In genomic region chr7:45911311-45911710, GRCh38 we compare ENCODE assay signal across 29 cellular contexts. TPM values are rescaled to one million over a fixed set of nuclear protein-coding genes. Genes with fewer than 3 reads are reported as not detected.
DNase-seq lines count a peak whose midpoint lies in the region; ATAC-seq and TF ChIP-seq lines count a peak whose summit lies in the region.
"Had no signal": no experiment of that assay in that cellular context is flagged by ENCODE, and none has a peak within 500 bp of the region (broad histone marks: within the 10 kb centered on the region; RNA-seq: fewer than 3 reads in every experiment).

No MANE protein-coding gene starts in this region.

- H3F3A ChIP-seq in GM23338 (replicated peaks; ENCODE audit: low read depth): no peaks in the 10 kb centered on the region

- H3K79me2 ChIP-seq in GM23338 (replicated peaks; ENCODE audit: insufficient read depth): no peaks in the 10 kb centered on the region
- H3K79me2 ChIP-seq in osteoblast (ENCODE audit: insufficient read depth, low read length): no peaks in the 10 kb centered on the region

- no peak overlapping the region for H3K27ac ChIP-seq in GM23338 (ENCODE audit: low read depth)
- no peak overlapping the region for H3K27ac ChIP-seq in endodermal cell (ENCODE audit: low read depth, low read length)
- H3K27ac ChIP-seq in osteoblast (ENCODE audit: low read depth, low read length): no peak overlapping the region
- H3K27ac ChIP-seq: RWPE1 had no signal

- no peaks in the 10 kb centered on the region for H3K27me3 Mint-ChIP-seq in GM23338 (ENCODE audit: insufficient read depth, low read depth, poor library complexity)
- peaks cover 15% of the 10 kb centered on the region for H3K27me3 Mint-ChIP-seq in endodermal cell (ENCODE audit: insufficient read depth)
- peaks cover 14% of the 10 kb centered on the region for H3K27me3 Mint-ChIP-seq in activated naive CD8-positive, alpha-beta T cell treated with anti-CD3 and anti-CD28 coated beads, Interleukin-2, amount 50 U/mL, for 24 hours

- ATAC-seq in GM23338 (peak; percentile 41; the same call in 2 of the 3 replicates), left lobe of liver (no peak)
- ATAC-seq in activated naive CD8-positive, alpha-beta T cell treated with anti-CD3 and anti-CD28 coated beads, Interleukin-2, amount 50 U/mL, for 24 hours: no peak

- H3K9me3 Mint-ChIP-seq in GM23338 (no peaks in the 10 kb centered on the region), endodermal cell (no peaks in the 10 kb centered on the region)
- peaks cover 6% of the 10 kb centered on the region for H3K9me3 Mint-ChIP-seq in activated naive CD8-positive, alpha-beta T cell treated with anti-CD3 and anti-CD28 coated beads, Interleukin-2, amount 50 U/mL, for 24 hours

- H3K9me2 ChIP-seq in GM23338 (ENCODE audit: insufficient read depth): no peaks in the 10 kb centered on the region

- H3K9ac ChIP-seq in endodermal cell (ENCODE audit: extremely low read depth, low read length, poor library complexity, severe bottlenecking): no peak overlapping the region

- no peak overlapping the region for H3K27ac Mint-ChIP-seq in GM23338
- no peak overlapping the region for H3K27ac Mint-ChIP-seq in endodermal cell
- H3K27ac Mint-ChIP-seq in activated naive CD8-positive, alpha-beta T cell treated with anti-CD3 and anti-CD28 coated beads, Interleukin-2, amount 50 U/mL, for 24 hours: no peak overlapping the region
- H3K27ac Mint-ChIP-seq: CD14-positive monocyte; CD8-positive, alpha-beta memory T cell; HFFc6 had no signal

- H3K4me1 Mint-ChIP-seq in GM23338: no peaks in the 10 kb centered on the region
- no peaks in the 10 kb centered on the region for H3K4me1 Mint-ChIP-seq in endodermal cell
- no peaks in the 10 kb centered on the region for H3K4me1 Mint-ChIP-seq in activated naive CD8-positive, alpha-beta T cell treated with anti-CD3 and anti-CD28 coated beads, Interleukin-2, amount 50 U/mL, for 24 hours
- H3K4me1 Mint-ChIP-seq: CD14-positive monocyte; CD8-positive, alpha-beta memory T cell had no signal

- no peak overlapping the region for H2AFZ ChIP-seq in GM23338
- H2AFZ ChIP-seq in osteoblast (ENCODE audit: low read length): no peak overlapping the region

- H3K4me2 ChIP-seq in GM23338 (no peak overlapping the region), osteoblast (ENCODE audit: insufficient read depth, low read length) (no peak overlapping the region)

- TF ChIP-seq CTCF in GM23338 (conservative IDR thresholded peaks at IDR 0.05; ENCODE audit: low read depth in 2 of 2) (peak in 1 of 2 experiments; percentile 35; a peak in 1 of 4 replicates), endodermal cell (conservative IDR thresholded peaks at IDR 0.05) (no peak), osteoblast (IDR thresholded peaks at IDR 0.05; ENCODE audit: extremely low read depth, low read depth, low read length) (no peak)

- H3K4me3 ChIP-seq in GM23338 (no peak overlapping the region), endodermal cell (ENCODE audit: low read length) (no peak overlapping the region), osteoblast (ENCODE audit: insufficient read depth, low read length) (no peak overlapping the region)
- H3K4me3 ChIP-seq: HAP-1, MG63 had no signal

- H3K36me3 ChIP-seq in GM23338 (ENCODE audit: insufficient read depth) (no peaks in the 10 kb centered on the region), endodermal cell (ENCODE audit: control insufficient read depth, insufficient read depth, low read length) (peaks cover 4% of the 10 kb centered on the region), osteoblast (ENCODE audit: insufficient read depth, low read length) (peaks cover 47% of the 10 kb centered on the region)
- H3K36me3 ChIP-seq: BE2C, HAP-1 had no signal

- H3K4me3 Mint-ChIP-seq in GM23338: no peak overlapping the region
- no peak overlapping the region for H3K4me3 Mint-ChIP-seq in endodermal cell
- no peak overlapping the region for H3K4me3 Mint-ChIP-seq in activated naive CD8-positive, alpha-beta T cell treated with anti-CD3 and anti-CD28 coated beads, Interleukin-2, amount 50 U/mL, for 24 hours
- H3K4me3 Mint-ChIP-seq: CD14-positive monocyte; CD8-positive, alpha-beta memory T cell; HFFc6 had no signal

- H3K36me3 Mint-ChIP-seq in GM23338 (ENCODE audit: low read depth): peaks cover 13% of the 10 kb centered on the region; the same call in 2 of the 3 replicates
- H3K36me3 Mint-ChIP-seq in endodermal cell (ENCODE audit: low read depth): no peaks in the 10 kb centered on the region
- no peaks in the 10 kb centered on the region for H3K36me3 Mint-ChIP-seq in activated naive CD8-positive, alpha-beta T cell treated with anti-CD3 and anti-CD28 coated beads, Interleukin-2, amount 50 U/mL, for 24 hours (ENCODE audit: low read depth)
- H3K36me3 Mint-ChIP-seq: CD14-positive monocyte had no signal

- H4K20me1 ChIP-seq in GM23338 (replicated peaks; ENCODE audit: insufficient read depth) (no peaks in the 10 kb centered on the region), osteoblast (ENCODE audit: insufficient read depth, low read length) (peaks cover 13% of the 10 kb centered on the region)

- 90 to 95% methylated on average over 9 of the region's 9 CpGs for WGBS in endodermal cell (ENCODE audit: insufficient coverage in 1 of 2, insufficient read length in 1 of 2), 2 experiments

- H3K27me3 ChIP-seq in GM23338 (ENCODE audit: insufficient read depth) (no peaks in the 10 kb centered on the region), endodermal cell (ENCODE audit: control insufficient read depth, insufficient read depth, low read length, poor library complexity, severe bottlenecking) (peaks cover 8% of the 10 kb centered on the region), osteoblast (ENCODE audit: insufficient read depth, low read length) (no peaks in the 10 kb centered on the region)
- H3K27me3 ChIP-seq: MG63 had no signal

- H3K4me1 ChIP-seq in GM23338 (ENCODE audit: insufficient read depth) (no peaks in the 10 kb centered on the region), endodermal cell (ENCODE audit: control insufficient read depth, insufficient read depth, low read length) (no peaks in the 10 kb centered on the region), osteoblast (ENCODE audit: insufficient read depth, low read length) (no peaks in the 10 kb centered on the region)
- H3K4me1 ChIP-seq: BE2C, HAP-1 had no signal

- H3K9me3 ChIP-seq in endodermal cell (ENCODE audit: control insufficient read depth, low read length): no peaks in the 10 kb centered on the region
- no peaks in the 10 kb centered on the region for H3K9me3 ChIP-seq in osteoblast (ENCODE audit: low read depth, low read length)
- H3K9me3 ChIP-seq: BE2C, HAP-1, MG63 had no signal

- peak; percentile 41 for DNase-seq in AG20443 (ENCODE audit: low spot score)
- DNase-seq in GM23338 (ENCODE audit: low spot score): no peak
- peak; percentile 41 for DNase-seq in endodermal cell
- peak; percentile 59 for DNase-seq in kidney tubule cell (ENCODE audit: low spot score)
- no peak for DNase-seq in activated naive CD8-positive, alpha-beta T cell treated with anti-CD3 and anti-CD28 coated beads, Interleukin-2, amount 50 U/mL, for 24 hours
- DNase-seq in left lobe of liver (ENCODE audit: low spot score): no peak
- DNase-seq in NCI-H1694 treated with DMSO at 0.1 percent for 48 hours (lab: John Stamatoyannopoulos, UW): no peak
- no peak for DNase-seq in osteoblast (ENCODE audit: insufficient read length, low spot score, missing footprints)
- DNase-seq: BE2C; CD8-positive, alpha-beta memory T cell; DMS 273 treated with DMSO at 0.1 percent for 48 hours; DMS79; GF-D8; HFFc6; IMR-90; KG1; MG63; NCI-H1417; NCI-H1694; NCI-H2081; NCI-H226; NCI-H510A; NCI-H69; SHP77 had no signal

TF ChIP-seq in GM23338, 12 proteins besides CTCF, POLR2A, EP300 and RAD21 (continues in another document):
- no peak for TF ChIP-seq REST (IDR thresholded peaks at IDR 0.05; ENCODE audit: unreplicated experiment)

RNA-seq across cellular contexts. Expression of gene IGFBP3, which starts 9.8 kb away (rescaled TPM):
- total RNA-seq in GM23338 (2014; rRNA removed; shearing (Covaris generic)): 8.2 and 11.2 TPM in 2 replicates
- 7.6 and 11.3 TPM in 2 replicates for polyA plus RNA-seq in GM23338 (2016; fragmentation: Nextera tagmentation; extraction: Ambion mirVana)
- total RNA-seq in endodermal cell (10 to 100 TPM in 1 of 2 donors, 1 to 10 TPM in 1; 7.4 to 20.3 TPM), left lobe of liver (140 TPM), osteoblast (2,046 and 2,181 TPM in 2 replicates)
- polyA plus RNA-seq in endodermal cell (2013, experiment 1 of 2): 19.3 TPM
- 13.4 TPM for polyA plus RNA-seq in endodermal cell (2013, experiment 2 of 2)

RNA-seq across cellular contexts. Expression of gene IGFBP1, which starts 23.0 kb away (rescaled TPM):
- total RNA-seq in GM23338 (2014; rRNA removed; shearing (Covaris generic)): not detected in 2 replicates
- polyA plus RNA-seq in GM23338 (2016; fragmentation: Nextera tagmentation; extraction: Ambion mirVana): not detected in 2 replicates
- not detected for total RNA-seq in endodermal cell
- polyA plus RNA-seq in endodermal cell (2013, experiment 1 of 2): not detected
- polyA plus RNA-seq in endodermal cell (2013, experiment 2 of 2): not detected
- total RNA-seq in left lobe of liver: 13.7 TPM
- 0.59 and 4.0 TPM in 2 replicates for total RNA-seq in osteoblast
- total RNA-seq: A673; CD8-positive, alpha-beta memory T cell; HFFc6; IMR-90; SK-MEL-5 had no signal
- polyA plus RNA-seq: CD14-positive monocyte; CD8-positive, alpha-beta memory T cell; IMR-90 had no signal

RNA-seq across cellular contexts. Expression of gene CCDC201, which starts 38.4 kb away (rescaled TPM):
- not detected in 2 replicates for total RNA-seq in GM23338 (2014; rRNA removed; shearing (Covaris generic))
- not detected in 2 replicates for polyA plus RNA-seq in GM23338 (2016; fragmentation: Nextera tagmentation; extraction: Ambion mirVana)
- total RNA-seq in endodermal cell: not detected
- polyA plus RNA-seq in endodermal cell (2013, experiment 1 of 2): not detected
- not detected for polyA plus RNA-seq in endodermal cell (2013, experiment 2 of 2)
- not detected for total RNA-seq in left lobe of liver
- not detected in 2 replicates for total RNA-seq in osteoblast
- total RNA-seq: A673; CD8-positive, alpha-beta memory T cell; HFFc6; IMR-90; SK-MEL-5 had no signal
- polyA plus RNA-seq: CD14-positive monocyte; CD8-positive, alpha-beta memory T cell; IMR-90 had no signal

Comparison
In these comparisons a context has a peak if more than half of its experiments do, and no peak if none do; other contexts are left out.
1. DNase-seq: peak in AG20443 (single experiment), endodermal cell (single experiment) and kidney tubule cell (single experiment); none in GM23338 (single experiment), activated naive CD8-positive, alpha-beta T cell treated with anti-CD3 and anti-CD28 coated beads, Interleukin-2, amount 50 U/mL, for 24 hours (single experiment), left lobe of liver (single experiment), NCI-H1694 treated with DMSO at 0.1 percent for 48 hours (single experiment) and osteoblast (single experiment).
2. RNA of gene IGFBP3, which starts 9.8 kb away (total RNA-seq): 2,046 to 2,181 TPM in osteoblast; 140 TPM in left lobe of liver (single experiment), 7.4 to 20.3 TPM in endodermal cell and 8.2 to 11.2 TPM in GM23338; every median in the first group is over 10 times any median in the second.